ENCODE assay signal across 16 cellular contexts in the genomic region with DNA sequence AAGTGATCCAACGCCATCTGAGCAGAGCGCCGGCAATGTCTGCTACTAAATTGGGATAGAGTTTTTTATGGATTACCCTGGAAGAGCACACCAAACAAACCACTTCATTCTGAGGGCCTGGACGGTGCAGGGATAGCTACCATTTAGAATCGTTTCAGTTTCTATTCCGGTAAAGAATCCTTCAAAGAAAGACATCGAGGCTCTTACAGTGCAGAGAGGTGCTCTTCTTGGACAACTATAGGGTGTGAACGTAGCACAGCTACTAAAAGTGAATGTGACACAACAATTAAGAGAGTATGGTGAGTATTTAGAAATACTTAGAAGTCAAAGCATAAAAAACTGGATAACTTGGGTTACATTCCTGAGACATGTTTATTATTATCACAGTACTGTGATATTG. TPM values are rescaled to one million over a fixed set of nuclear protein-coding genes. Genes with fewer than 3 reads are reported as not detected.
DNase-seq lines count a peak whose midpoint lies in the region; ATAC-seq and TF ChIP-seq lines count a peak whose summit lies in the region.
"Had no signal": no experiment of that assay in that cellular context is flagged by ENCODE, and none has a peak within 500 bp of the region (broad histone marks: within the 10 kb centered on the region; RNA-seq: fewer than 3 reads in every experiment).

No MANE protein-coding gene starts in this region.

- H3K27me3 Mint-ChIP-seq in activated CD4-positive, alpha-beta T cell treated with anti-CD3 and anti-CD28 coated beads for 36 hours, result no peaks in the 10 kb centered on the region
- peaks cover 3% of the 10 kb centered on the region; the same call in 1 of the 2 replicates for H3K27me3 Mint-ChIP-seq in HFFc6 (ENCODE audit: insufficient read depth)
- H3K27me3 Mint-ChIP-seq in activated T-helper 2 cell treated with anti-CD3 and anti-CD28 coated beads, Interferon-gamma antibody, Interleukin-2, Interleukin-4, amounts not matched to agents 10 μg/mL and 5 μg/mL and 100 μg/mL, durations not matched to agents 14 hours and 24 hours and 36 hours (ENCODE audit: low read depth), result no peaks in the 10 kb centered on the region
- no peaks in the 10 kb centered on the region for H3K27me3 Mint-ChIP-seq in naive thymus-derived CD8-positive, alpha-beta T cell

- POLR2A ChIA-PET in activated CD4-positive, alpha-beta T cell treated with anti-CD3 and anti-CD28 coated beads for 36 hours (lab: Charles Lee), result no interaction called here
- POLR2A ChIA-PET in naive thymus-derived CD8-positive, alpha-beta T cell (lab: Charles Lee), result interaction anchor here (1.0 kb wide), 1 partner anchor 150 kb away, joined by 4 read pairs; no protein-coding TSS in a partner anchor

- H3K9me3 Mint-ChIP-seq in activated CD4-positive, alpha-beta T cell treated with anti-CD3 and anti-CD28 coated beads for 36 hours (ENCODE audit: low read depth), result peaks cover 2% of the 10 kb centered on the region
- H3K9me3 Mint-ChIP-seq in HFFc6, result no peaks in the 10 kb centered on the region
- no peaks in the 10 kb centered on the region for H3K9me3 Mint-ChIP-seq in activated T-helper 2 cell treated with anti-CD3 and anti-CD28 coated beads, Interferon-gamma antibody, Interleukin-2, Interleukin-4, amounts not matched to agents 10 μg/mL and 5 μg/mL and 100 μg/mL, durations not matched to agents 14 hours and 24 hours and 36 hours
- H3K9me3 Mint-ChIP-seq in naive thymus-derived CD8-positive, alpha-beta T cell, result no peaks in the 10 kb centered on the region
- H3K9me3 Mint-ChIP-seq: nephron had no signal

- intact Hi-C loops in activated CD4-positive, alpha-beta T cell treated with anti-CD3 and anti-CD28 coated beads for 36 hours (cut with DNase I, micrococcal nuclease), result no loop called here
- intact Hi-C loops in activated T-helper 2 cell treated with anti-CD3 and anti-CD28 coated beads, Interferon-gamma antibody, Interleukin-2, Interleukin-4, amounts not matched to agents 10 μg/mL and 5 μg/mL and 100 μg/mL, durations not matched to agents 14 hours and 24 hours and 36 hours (cut with micrococcal nuclease), result no loop called here

- peaks cover under 1% of the 10 kb centered on the region for H3K36me3 Mint-ChIP-seq in activated CD4-positive, alpha-beta T cell treated with anti-CD3 and anti-CD28 coated beads for 36 hours (ENCODE audit: low read depth)
- H3K36me3 Mint-ChIP-seq in HFFc6 (ENCODE audit: low read depth), result no peaks in the 10 kb centered on the region
- H3K36me3 Mint-ChIP-seq in activated T-helper 2 cell treated with anti-CD3 and anti-CD28 coated beads, Interferon-gamma antibody, Interleukin-2, Interleukin-4, amounts not matched to agents 10 μg/mL and 5 μg/mL and 100 μg/mL, durations not matched to agents 14 hours and 24 hours and 36 hours (ENCODE audit: low read depth), result no peaks in the 10 kb centered on the region
- no peaks in the 10 kb centered on the region for H3K36me3 Mint-ChIP-seq in naive thymus-derived CD8-positive, alpha-beta T cell

- peak overlapping the region; percentile 6 for H3K4me3 Mint-ChIP-seq in activated CD4-positive, alpha-beta T cell treated with anti-CD3 and anti-CD28 coated beads for 36 hours
- peak overlapping the region; percentile 74 for H3K4me3 Mint-ChIP-seq in HFFc6
- no peak overlapping the region for H3K4me3 Mint-ChIP-seq in activated T-helper 2 cell treated with anti-CD3 and anti-CD28 coated beads, Interferon-gamma antibody, Interleukin-2, Interleukin-4, amounts not matched to agents 10 μg/mL and 5 μg/mL and 100 μg/mL, durations not matched to agents 14 hours and 24 hours and 36 hours (ENCODE audit: low read depth)
- H3K4me3 Mint-ChIP-seq in naive thymus-derived CD8-positive, alpha-beta T cell, result peak overlapping the region in 3 of 10 donors; percentile 11 to 25 (median 25)
- H3K4me3 Mint-ChIP-seq: nephron had no signal

- H3K27ac Mint-ChIP-seq in activated CD4-positive, alpha-beta T cell treated with anti-CD3 and anti-CD28 coated beads for 36 hours, result peak overlapping the region; percentile 44
- peak overlapping the region; percentile 84 for H3K27ac Mint-ChIP-seq in HFFc6
- H3K27ac Mint-ChIP-seq in activated T-helper 2 cell treated with anti-CD3 and anti-CD28 coated beads, Interferon-gamma antibody, Interleukin-2, Interleukin-4, amounts not matched to agents 10 μg/mL and 5 μg/mL and 100 μg/mL, durations not matched to agents 14 hours and 24 hours and 36 hours, result peak overlapping the region; percentile 52
- H3K27ac Mint-ChIP-seq in naive thymus-derived CD8-positive, alpha-beta T cell, result peak overlapping the region in 6 of 10 donors; percentile 8 to 94 (median 59)
- H3K27ac Mint-ChIP-seq: nephron had no signal

- H3K4me1 Mint-ChIP-seq in activated CD4-positive, alpha-beta T cell treated with anti-CD3 and anti-CD28 coated beads for 36 hours, result peaks cover 61% of the 10 kb centered on the region
- H3K4me1 Mint-ChIP-seq in HFFc6 (ENCODE audit: low read depth), result peaks cover 63% of the 10 kb centered on the region
- peaks cover 48% of the 10 kb centered on the region for H3K4me1 Mint-ChIP-seq in activated T-helper 2 cell treated with anti-CD3 and anti-CD28 coated beads, Interferon-gamma antibody, Interleukin-2, Interleukin-4, amounts not matched to agents 10 μg/mL and 5 μg/mL and 100 μg/mL, durations not matched to agents 14 hours and 24 hours and 36 hours (ENCODE audit: low read depth)
- H3K4me1 Mint-ChIP-seq in naive thymus-derived CD8-positive, alpha-beta T cell, result peaks cover 32 to 71% (median 56%) of the 10 kb centered on the region in 4 donors

- DNase-seq in activated CD4-positive, alpha-beta T cell treated with anti-CD3 and anti-CD28 coated beads for 36 hours, result no peak
- DNase-seq in activated CD4-positive, alpha-beta T cell treated with anti-CD3 and anti-CD28 coated beads, Interleukin-2, amount 50 U/mL, for 4 hours, result no peak
- DNase-seq in HFFc6 (no peak), DMS 273 treated with DMSO at 0.1 percent for 48 hours (lab: John Stamatoyannopoulos, UW) (no peak), hippocampal formation (lab: John Stamatoyannopoulos, UW) (no peak)
- no peak for DNase-seq in activated T-helper 2 cell treated with anti-CD3 and anti-CD28 coated beads, Interferon-gamma antibody, Interleukin-2, Interleukin-4, amounts not matched to agents 10 μg/mL and 5 μg/mL and 100 μg/mL, durations not matched to agents 14 hours and 24 hours and 36 hours (ENCODE audit: low spot score)
- DNase-seq in naive thymus-derived CD8-positive, alpha-beta T cell, result no peak
- DNase-seq in effector CD8-positive, alpha-beta T cell (lab: John Stamatoyannopoulos, UW), result no peak
- DNase-seq: activated CD8-positive, alpha-beta memory T cell treated with anti-CD3 and anti-CD28 coated beads, Interleukin-2, amount 50 U/mL, for 4 hours; cortex of kidney; hypothalamus; left colon; NCI-H1417 treated with DMSO at 0.1 percent for 48 hours; NCI-H345; stimulated activated CD8-positive, alpha-beta memory T cell treated with anti-CD3 and anti-CD28 coated beads, Interleukin-4, amount 100 ng/mL, for 48 hours had no signal

- CTCF ChIA-PET in activated CD4-positive, alpha-beta T cell treated with anti-CD3 and anti-CD28 coated beads for 36 hours (lab: Charles Lee), result interaction anchor here (0.7 kb wide), 1 partner anchor 11 kb away, joined by 3 read pairs; no protein-coding TSS in a partner anchor

- TF ChIP-seq CTCF in HFFc6 (IDR thresholded peaks at IDR 0.05), result no peak

- ATAC-seq in activated CD4-positive, alpha-beta T cell treated with anti-CD3 and anti-CD28 coated beads for 36 hours, result no peak
- no peak for ATAC-seq in naive thymus-derived CD8-positive, alpha-beta T cell
- ATAC-seq: left colon had no signal

RNA-seq across cellular contexts. Expression of a gene that starts 16.1 kb away (rescaled TPM):
- 10 to 100 TPM; 29.4 to 39.6 TPM for total RNA-seq in activated CD4-positive, alpha-beta T cell treated with anti-CD3 and anti-CD28 coated beads for 36 hours
- total RNA-seq in HFFc6 (2021; fragmentation: NEBNext Ultra II Directional; extraction: Animal tissue kit (Norgen Biotek cat#: 25700)), result 1 to 10 TPM; 7.0 to 9.7 (median 7.9) TPM
- total RNA-seq in activated T-helper 2 cell treated with anti-CD3 and anti-CD28 coated beads, Interferon-gamma antibody, Interleukin-2, Interleukin-4, amounts not matched to agents 10 μg/mL and 5 μg/mL and 100 μg/mL, durations not matched to agents 14 hours and 24 hours and 36 hours, result 33.7 and 34.2 TPM in 2 replicates
- 1 to 10 TPM; 6.3 TPM for total RNA-seq in naive thymus-derived CD8-positive, alpha-beta T cell
- polyA plus RNA-seq in naive thymus-derived CD8-positive, alpha-beta T cell, result 1 to 10 TPM; 5.5 to 9.8 (median 5.8) TPM
